Comparison of ENCODE assay signal across 8 cellular contexts in the genomic region with DNA sequence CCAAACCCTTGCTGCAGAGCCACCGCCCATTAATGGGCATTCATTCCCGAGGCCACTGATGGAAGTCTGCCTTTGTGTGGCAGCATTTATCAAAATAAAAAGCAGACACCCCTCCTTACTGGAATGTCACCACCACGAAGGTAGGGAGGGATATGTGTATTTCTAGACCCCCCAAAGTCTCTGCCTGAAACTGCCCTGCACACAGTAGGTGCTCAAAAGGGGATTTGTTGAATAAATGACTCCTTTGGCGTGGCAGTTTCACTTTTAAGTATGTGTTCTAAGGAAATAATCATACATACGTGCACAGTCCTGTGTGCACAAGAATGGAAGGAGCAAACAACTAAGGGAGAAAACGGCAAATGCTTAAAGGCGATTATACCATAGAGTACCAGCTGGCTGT. TPM values are rescaled to one million over a fixed set of nuclear protein-coding genes. Genes with fewer than 3 reads are reported as not detected.
DNase-seq lines count a peak whose midpoint lies in the region; ATAC-seq and TF ChIP-seq lines count a peak whose summit lies in the region.

No MANE protein-coding gene starts in this region.

- H3K9me3 ChIP-seq in breast epithelium (no peaks in the 10 kb centered on the region), mononuclear cell (ENCODE audit: low read depth, low read length) (no peaks in the 10 kb centered on the region)

- no peaks in the 10 kb centered on the region for H3K4me1 ChIP-seq in breast epithelium
- peaks cover 12% of the 10 kb centered on the region for H3K4me1 ChIP-seq in mononuclear cell (ENCODE audit: insufficient read depth, low read length)

- peak overlapping the region; percentile 97 for H3K27ac Mint-ChIP-seq in stimulated activated naive CD8-positive, alpha-beta T cell treated with anti-CD3 and anti-CD28 coated beads, Interleukin-15, Interleukin-2, amounts not matched to agents 100 ng/mL and 50 ng/mL, for 24 hours

- intact Hi-C loops in breast epithelium (cut with DNase I; ENCODE audit: low total_unique reads) = no loop called here

- no peaks in the 10 kb centered on the region for H3K36me3 Mint-ChIP-seq in stimulated activated naive CD8-positive, alpha-beta T cell treated with anti-CD3 and anti-CD28 coated beads, Interleukin-15, Interleukin-2, amounts not matched to agents 100 ng/mL and 50 ng/mL, for 24 hours (ENCODE audit: low read depth)

- no peaks in the 10 kb centered on the region for H3K9me3 Mint-ChIP-seq in stimulated activated naive CD8-positive, alpha-beta T cell treated with anti-CD3 and anti-CD28 coated beads, Interleukin-15, Interleukin-2, amounts not matched to agents 100 ng/mL and 50 ng/mL, for 24 hours

- ATAC-seq in stimulated activated naive CD8-positive, alpha-beta T cell treated with anti-CD3 and anti-CD28 coated beads, Interleukin-15, Interleukin-2, amounts not matched to agents 100 U/mL and 50 U/mL, for 24 hours = no peak
- ATAC-seq in HG03521 (IDR thresholded peaks at IDR 0.05; ENCODE audit: unreplicated experiment) = no peak

- peak overlapping the region; percentile 91 to 92 for H3K27ac ChIP-seq in breast epithelium

- DNase-seq in stimulated activated naive CD8-positive, alpha-beta T cell treated with anti-CD3 and anti-CD28 coated beads, Interleukin-15, Interleukin-2, amounts not matched to agents 100 U/mL and 50 U/mL, for 24 hours = no peak
- DNase-seq in breast epithelium (ENCODE audit: low spot score in 2 of 2) (no peak), NCI-H1694 (lab: John Stamatoyannopoulos, UW) (no peak), NAMALWA (ENCODE audit: low spot score) (no peak), nucleus accumbens (lab: John Stamatoyannopoulos, UW) (no peak)

- H3K27me3 ChIP-seq in breast epithelium (peaks cover 0 to 15% of the 10 kb centered on the region in 2 donors), mononuclear cell (ENCODE audit: insufficient read depth, low read length) (no peaks in the 10 kb centered on the region)

- TF ChIP-seq POLR2A in breast epithelium (IDR thresholded peaks at IDR 0.05) = no peak

- peak overlapping the region; percentile 93 for H3K4me3 Mint-ChIP-seq in stimulated activated naive CD8-positive, alpha-beta T cell treated with anti-CD3 and anti-CD28 coated beads, Interleukin-15, Interleukin-2, amounts not matched to agents 100 ng/mL and 50 ng/mL, for 24 hours

- no peaks in the 10 kb centered on the region for H3K27me3 Mint-ChIP-seq in stimulated activated naive CD8-positive, alpha-beta T cell treated with anti-CD3 and anti-CD28 coated beads, Interleukin-15, Interleukin-2, amounts not matched to agents 100 ng/mL and 50 ng/mL, for 24 hours

- no peak for TF ChIP-seq CTCF in breast epithelium (IDR thresholded peaks at IDR 0.05)

- no peaks in the 10 kb centered on the region for H3K36me3 ChIP-seq in breast epithelium

- H3K4me1 Mint-ChIP-seq in stimulated activated naive CD8-positive, alpha-beta T cell treated with anti-CD3 and anti-CD28 coated beads, Interleukin-15, Interleukin-2, amounts not matched to agents 100 ng/mL and 50 ng/mL, for 24 hours (ENCODE audit: low read depth) = peaks cover 20% of the 10 kb centered on the region

- H3K4me3 ChIP-seq in breast epithelium (peak overlapping the region; percentile 57 to 65 (median 60)), mononuclear cell (ENCODE audit: low read length) (peak overlapping the region; percentile 56)

RNA-seq across cellular contexts. Expression of a gene that starts 23.6 kb away (rescaled TPM):
- total RNA-seq in breast epithelium (under 1 TPM in 1 of 3 donors, not detected in 2; 0.66 TPM), mononuclear cell (not detected)

RNA-seq across cellular contexts. Expression of a gene that starts 41.4 kb away (rescaled TPM):
- 1 to 10 TPM; 3.6 to 7.0 (median 5.3) TPM for total RNA-seq in breast epithelium
- total RNA-seq in mononuclear cell = 7.0 TPM

RNA-seq across cellular contexts. Expression of a gene that starts 48.5 kb away (rescaled TPM):
- total RNA-seq in breast epithelium (not detected), mononuclear cell (1.6 TPM)

RNA-seq across cellular contexts. Expression of a gene that starts 54.3 kb away (rescaled TPM):
- total RNA-seq in breast epithelium (10 to 100 TPM in 1 of 3 donors, 1 to 10 TPM in 2; 2.3 to 12.5 (median 6.0) TPM), mononuclear cell (64.3 TPM)
